ENCODE assay signal across 9 cellular contexts in genomic region chr1:235971020-235971419, GRCh38.
DNase-seq lines count a peak whose midpoint lies in the region; ATAC-seq, FAIRE-seq and TF ChIP-seq lines count a peak whose summit lies in the region.
"Had no signal": no experiment of that assay in that cellular context is flagged by ENCODE, and none has a peak within 500 bp of the region (broad histone marks: within the 10 kb centered on the region; RNA-seq: fewer than 3 reads in every experiment).

No MANE protein-coding gene starts in this region.

- no peaks in the 10 kb centered on the region for H4K20me1 ChIP-seq in endothelial cell of umbilical vein (replicated peaks; ENCODE audit: control insufficient read depth, extremely low read depth, insufficient read depth, low read length)

- H2AFZ ChIP-seq in endothelial cell of umbilical vein (ENCODE audit: low read depth, low read length), result peak overlapping the region; percentile 90

- H3K27ac ChIP-seq in endothelial cell of umbilical vein (ENCODE audit: insufficient read depth, low read depth, low read length) (no peak overlapping the region), rectal smooth muscle tissue (ENCODE audit: low read depth, low read length) (peak overlapping the region; percentile 95)

- no peaks in the 10 kb centered on the region for H3K9me3 ChIP-seq in endothelial cell of umbilical vein (replicated peaks; ENCODE audit: control insufficient read depth, insufficient read depth, low read length)
- H3K9me3 ChIP-seq: SJSA1 had no signal

- H3K36me3 ChIP-seq in endothelial cell of umbilical vein (ENCODE audit: control insufficient read depth in 2 of 2, extremely low read depth in 1 of 2, insufficient read depth in 2 of 2, low read length in 2 of 2), result no peaks in the 10 kb centered on the region
- no peaks in the 10 kb centered on the region for H3K36me3 ChIP-seq in rectal smooth muscle tissue (ENCODE audit: control insufficient read depth, insufficient read depth, low read length)

- H3K4me2 ChIP-seq in endothelial cell of umbilical vein (ENCODE audit: insufficient read depth, low read length), result peak overlapping the region; percentile 73

- peak overlapping the region; percentile 53 for H3K4me3 ChIP-seq in NB4 (ENCODE audit: low read depth, low read length)
- H3K4me3 ChIP-seq in endothelial cell of umbilical vein (replicated peaks in 1 of 3; ENCODE audit: insufficient read depth in 1 of 3, low read depth in 1 of 3, low read length in 3 of 3), result no peak overlapping the region
- H3K4me3 ChIP-seq in rectal smooth muscle tissue (ENCODE audit: low read length), result peak overlapping the region; percentile 68
- H3K4me3 ChIP-seq: SJSA1 had no signal

- TF ChIP-seq POLR2A in NB4 (IDR thresholded peaks at IDR 0.05; ENCODE audit: extremely low read depth, insufficient read length) (no peak), endothelial cell of umbilical vein (IDR thresholded peaks at IDR 0.05; ENCODE audit: low read depth, low read length) (no peak)

- BruUV-seq in endothelial cell of umbilical vein (replicated peaks; lab: Mats Ljungman, UMichigan), result no TSS peak

- peak; percentile 19 for DNase-seq in CD1c-positive myeloid dendritic cell (ENCODE audit: extremely low spot score)
- DNase-seq in NB4 (ENCODE audit: low read depth), result peak; percentile 39
- DNase-seq in endothelial cell of umbilical vein (ENCODE audit: low read depth, low spot score), result no peak
- DNase-seq in NCI-H2171 (lab: John Stamatoyannopoulos, UW), result no peak
- no peak for DNase-seq in NCI-H2081 treated with DMSO at 0.1 percent for 48 hours (lab: John Stamatoyannopoulos, UW)

- ATAC-seq in HG02610 (IDR thresholded peaks at IDR 0.05; ENCODE audit: unreplicated experiment), result no peak
- ATAC-seq in GM19455 (IDR thresholded peaks at IDR 0.05; ENCODE audit: unreplicated experiment), result no peak

- no peaks in the 10 kb centered on the region for H3K9me1 ChIP-seq in endothelial cell of umbilical vein (replicated peaks; ENCODE audit: control insufficient read depth, extremely low read depth, insufficient read depth, low read length)

- no peak for TF ChIP-seq CTCF in NB4 (IDR thresholded peaks at IDR 0.05; ENCODE audit: low read depth, low read length)
- no peak for TF ChIP-seq CTCF in endothelial cell of umbilical vein (IDR thresholded peaks at IDR 0.05; ENCODE audit: extremely low read depth in 1 of 2, insufficient read depth in 1 of 2, low read depth in 1 of 2, low read length in 2 of 2)

- dilution Hi-C loops in endothelial cell of umbilical vein (cut with MboI; ENCODE audit: extremely low pct_ligation_motif_present, low sequenced_read_pairs), result no loop called here

- H3K27me3 ChIP-seq in endothelial cell of umbilical vein (ENCODE audit: control insufficient read depth in 2 of 2, insufficient read depth in 2 of 2, low read length in 2 of 2), result peaks cover 0 to 1% of the 10 kb centered on the region in 2 experiments
- H3K27me3 ChIP-seq in rectal smooth muscle tissue (ENCODE audit: control insufficient read depth, insufficient read depth, low read length), result no peaks in the 10 kb centered on the region
- H3K27me3 ChIP-seq: SJSA1 had no signal

- intact Hi-C loops in endothelial cell of umbilical vein (cut with micrococcal nuclease), result loop anchor here (1.0 to 2.0 kb wide), 6 partner anchors 94 to 466 kb away; partner anchors contain the start of genes B3GALNT2, LYST and NID1

- FAIRE-seq in endothelial cell of umbilical vein (lab: Jason Lieb, UNC), result no peak

- POLR2A ChIA-PET in endothelial cell of umbilical vein (lab: Charles Lee), result interaction anchor here (1.1 to 1.4 kb wide), 2 partner anchors 105 to 467 kb away, joined by 3 to 7 read pairs; partner anchors contain the start of gene B3GALNT2

- no peak overlapping the region for H3K9ac ChIP-seq in endothelial cell of umbilical vein (replicated peaks; ENCODE audit: extremely low read depth, insufficient read depth, low read length)
- no peak overlapping the region for H3K9ac ChIP-seq in rectal smooth muscle tissue (ENCODE audit: low read length)

- CTCF ChIA-PET in endothelial cell of umbilical vein (lab: Charles Lee), result interaction anchor here (0.5 to 5.0 kb wide), 75 partner anchors 8 to 529 kb away, joined by 3 to 124 read pairs (median 6); partner anchors contain the start of genes B3GALNT2, GNG4, LYST and NID1

- H3K4me1 ChIP-seq in endothelial cell of umbilical vein (ENCODE audit: control insufficient read depth, extremely low read depth, insufficient read depth, low read length), result peaks cover 16% of the 10 kb centered on the region
- H3K4me1 ChIP-seq in rectal smooth muscle tissue (ENCODE audit: control insufficient read depth, insufficient read depth, low read length), result peaks cover 14% of the 10 kb centered on the region

- H3K79me2 ChIP-seq in endothelial cell of umbilical vein (ENCODE audit: control insufficient read depth, insufficient read depth, low read length), result no peaks in the 10 kb centered on the region

TF ChIP-seq in endothelial cell of umbilical vein, 7 proteins besides CTCF, POLR2A, EP300 and RAD21:
- TF ChIP-seq JUN (IDR thresholded peaks at IDR 0.05; ENCODE audit: borderline replicate concordance, insufficient read depth, insufficient read length, low read depth), result no peak
- TF ChIP-seq EZH2 (IDR thresholded peaks at IDR 0.05; ENCODE audit: borderline replicate concordance, low read depth, low read length, severe bottlenecking), result no peak
- no peak for TF ChIP-seq MYC (IDR thresholded peaks at IDR 0.05; ENCODE audit: low read depth, low read length)
- TF ChIP-seq FOS (IDR thresholded peaks at IDR 0.05; ENCODE audit: borderline replicate concordance, insufficient read depth, low read length), result no peak

Comparison
In these comparisons a context has a peak if more than half of its experiments do, and no peak if none do; other contexts are left out.
1. DNase-seq: peak in CD1c-positive myeloid dendritic cell (single experiment) and NB4 (single experiment); none in endothelial cell of umbilical vein (single experiment), NCI-H2171 (single experiment) and NCI-H2081 treated with DMSO at 0.1 percent for 48 hours (single experiment).
2. H3K4me3 ChIP-seq: peak in NB4 (single experiment) and rectal smooth muscle tissue (single experiment); none in endothelial cell of umbilical vein (0 of 3).